2 cellular contexts compared by ENCODE assay signal in genomic region chr2:172109256-172109655, GRCh38.
A peak's percentile ranks its signal among the peaks of the same experiment; 100 is the strongest.
TF ChIP-seq lines count a peak whose summit lies in the region.

No MANE protein-coding gene starts in this region.

TF ChIP-seq in GM23338, 12 proteins besides CTCF, POLR2A, EP300 and RAD21:
- TF ChIP-seq EZH2phosphoT487 (IDR thresholded peaks at IDR 0.05; ENCODE audit: unreplicated experiment) (no peak), ZNF331 (CRISPR knock-in tag; IDR thresholded peaks at IDR 0.05; ENCODE audit: low read depth) (no peak), STAT1 (IDR thresholded peaks at IDR 0.05; ENCODE audit: unreplicated experiment) (no peak), REST (IDR thresholded peaks at IDR 0.05; ENCODE audit: unreplicated experiment) (no peak), ZNF462 (CRISPR knock-in tag; IDR thresholded peaks at IDR 0.05) (no peak), NANOG (IDR thresholded peaks at IDR 0.05; ENCODE audit: borderline replicate concordance) (no peak), CREB1 (CRISPR knock-in tag; IDR thresholded peaks at IDR 0.05; ENCODE audit: low read depth) (no peak), POLR2AphosphoS5 (IDR thresholded peaks at IDR 0.05; ENCODE audit: low read depth) (no peak), ZNF114 (CRISPR knock-in tag; IDR thresholded peaks at IDR 0.05) (no peak), EZH2 (IDR thresholded peaks at IDR 0.05; ENCODE audit: low read depth, unreplicated experiment) (no peak), JUNB (IDR thresholded peaks at IDR 0.05; ENCODE audit: unreplicated experiment) (no peak)
- TF ChIP-seq, protein P1, sequence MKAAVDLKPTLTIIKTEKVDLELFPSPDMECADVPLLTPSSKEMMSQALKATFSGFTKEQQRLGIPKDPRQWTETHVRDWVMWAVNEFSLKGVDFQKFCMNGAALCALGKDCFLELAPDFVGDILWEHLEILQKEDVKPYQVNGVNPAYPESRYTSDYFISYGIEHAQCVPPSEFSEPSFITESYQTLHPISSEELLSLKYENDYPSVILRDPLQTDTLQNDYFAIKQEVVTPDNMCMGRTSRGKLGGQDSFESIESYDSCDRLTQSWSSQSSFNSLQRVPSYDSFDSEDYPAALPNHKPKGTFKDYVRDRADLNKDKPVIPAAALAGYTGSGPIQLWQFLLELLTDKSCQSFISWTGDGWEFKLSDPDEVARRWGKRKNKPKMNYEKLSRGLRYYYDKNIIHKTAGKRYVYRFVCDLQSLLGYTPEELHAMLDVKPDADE (IDR thresholded peaks at IDR 0.05), result no peak

TF ChIP-seq in K562, 482 proteins besides CTCF, POLR2A, EP300 and RAD21:
- TF ChIP-seq, protein P2, sequence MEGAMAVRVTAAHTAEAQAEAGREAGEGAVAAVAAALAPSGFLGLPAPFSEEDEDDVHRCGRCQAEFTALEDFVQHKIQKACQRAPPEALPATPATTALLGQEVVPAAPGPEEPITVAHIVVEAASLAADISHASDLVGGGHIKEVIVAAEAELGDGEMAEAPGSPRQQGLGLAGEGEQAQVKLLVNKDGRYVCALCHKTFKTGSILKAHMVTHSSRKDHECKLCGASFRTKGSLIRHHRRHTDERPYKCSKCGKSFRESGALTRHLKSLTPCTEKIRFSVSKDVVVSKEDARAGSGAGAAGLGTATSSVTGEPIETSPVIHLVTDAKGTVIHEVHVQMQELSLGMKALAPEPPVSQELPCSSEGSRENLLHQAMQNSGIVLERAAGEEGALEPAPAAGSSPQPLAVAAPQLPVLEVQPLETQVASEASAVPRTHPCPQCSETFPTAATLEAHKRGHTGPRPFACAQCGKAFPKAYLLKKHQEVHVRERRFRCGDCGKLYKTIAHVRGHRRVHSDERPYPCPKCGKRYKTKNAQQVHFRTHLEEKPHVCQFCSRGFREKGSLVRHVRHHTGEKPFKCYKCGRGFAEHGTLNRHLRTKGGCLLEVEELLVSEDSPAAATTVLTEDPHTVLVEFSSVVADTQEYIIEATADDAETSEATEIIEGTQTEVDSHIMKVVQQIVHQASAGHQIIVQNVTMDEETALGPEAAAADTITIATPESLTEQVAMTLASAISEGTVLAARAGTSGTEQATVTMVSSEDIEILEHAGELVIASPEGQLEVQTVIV (CRISPR knock-in tag; IDR thresholded peaks at IDR 0.05; ENCODE audit: borderline replicate concordance), result no peak
- TF ChIP-seq CBFA2T2 (conservative IDR thresholded peaks at IDR 0.05) (no peak), C11orf30 (IDR thresholded peaks at IDR 0.05; ENCODE audit: low read depth) (peak; percentile 25; the same call in 1 of the 2 replicates), SMARCA5 (IDR thresholded peaks at IDR 0.05) (no peak), ZNF316 (IDR thresholded peaks at IDR 0.05) (peak; percentile 39; the same call in 1 of the 2 replicates), MNT (conservative IDR thresholded peaks at IDR 0.05) (no peak), BCL6 (CRISPR knock-in tag; IDR thresholded peaks at IDR 0.05) (no peak), ZBTB26 (CRISPR knock-in tag; IDR thresholded peaks at IDR 0.05) (peak; percentile 79; the same call in 1 of the 2 replicates), KDM2B (CRISPR knock-in tag; IDR thresholded peaks at IDR 0.05) (no peak)
